Comparison of ENCODE assay signal across 35 cellular contexts in the genomic region with DNA sequence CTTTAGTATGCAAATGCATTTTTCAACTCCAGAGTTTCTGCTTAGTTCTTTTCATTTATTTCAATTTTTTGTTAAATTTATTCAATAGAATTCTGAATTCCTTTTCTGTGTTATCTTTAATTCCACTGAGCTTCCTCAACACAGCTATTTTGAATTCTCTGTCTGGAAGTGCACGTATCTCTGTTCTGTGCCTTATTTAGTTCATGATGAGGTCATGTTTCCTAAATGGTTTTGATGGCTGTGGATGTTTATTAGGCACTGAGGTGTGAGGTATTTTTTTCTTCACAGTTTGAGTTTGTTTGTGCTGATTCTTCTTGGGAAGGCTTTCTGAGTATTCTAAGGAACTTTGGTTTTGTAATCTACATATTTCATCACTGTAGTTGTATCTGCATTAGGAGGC.
"Had no signal": no experiment of that assay in that cellular context is flagged by ENCODE, and none has a peak within 500 bp of the region (broad histone marks: within the 10 kb centered on the region; RNA-seq: fewer than 3 reads in every experiment).

No MANE protein-coding gene starts in this region.

- H3K36me3 ChIP-seq: MG63 had no signal

- DNase-seq: Karpas-422, Kasumi-1, KBM-7, KG1, MG63, MM.1S, MV-4-11, NCI-H1048, NCI-H1092, NCI-H1092 treated with DMSO at 0.1 percent for 48 hours, NCI-H1105, NCI-H1105 treated with DMSO at 0.1 percent for 48 hours, NCI-H1417, NCI-H1417 treated with DMSO at 0.1 percent for 48 hours, NCI-H1436, NCI-H1436 treated with DMSO at 0.1 percent for 48 hours, NCI-H146, NCI-H1694, NCI-H1694 treated with DMSO at 0.1 percent for 48 hours, NCI-H187, NCI-H187 treated with DMSO at 0.1 percent for 48 hours, NCI-H1930, NCI-H2029, NCI-H2029 treated with DMSO at 0.1 percent for 48 hours, NCI-H2081, NCI-H2081 treated with DMSO at 0.1 percent for 48 hours, NCI-H2107, NCI-H2171, NCI-H2171 treated with DMSO at 0.1 percent for 48 hours, NCI-H2227 treated with DMSO at 0.1 percent for 48 hours, NCI-H226, NCI-H345, NCI-H446, NCI-H446 treated with DMSO at 0.1 percent for 48 hours had no signal

- H3K4me3 ChIP-seq: MG63 had no signal

- H3K27me3 ChIP-seq: MG63 had no signal

- H3K27ac ChIP-seq: KMS-11 had no signal
